In the genomic region with DNA sequence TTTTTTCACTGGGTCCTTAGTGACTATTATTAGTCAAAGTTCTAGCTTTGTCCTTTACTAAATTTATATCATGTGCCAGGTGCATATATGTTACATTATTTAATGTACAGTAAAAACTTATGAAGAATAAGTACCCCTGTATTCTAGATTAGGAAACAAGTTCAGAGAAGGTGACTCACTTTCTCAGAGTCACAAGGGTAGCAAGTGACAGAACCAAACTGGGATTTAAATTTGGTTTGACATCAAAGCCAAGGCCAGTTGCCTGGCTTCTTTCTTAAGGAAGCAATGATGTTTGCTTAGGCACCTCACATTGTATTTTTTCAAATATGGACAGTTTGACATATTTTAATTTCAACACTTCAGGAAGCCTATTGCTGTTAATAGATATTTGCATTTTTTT, we compare ENCODE assay signal across 12 cellular contexts. TPM values are rescaled to one million over a fixed set of nuclear protein-coding genes. Genes with fewer than 3 reads are reported as not detected.
DNase-seq lines count a peak whose midpoint lies in the region; ATAC-seq and TF ChIP-seq lines count a peak whose summit lies in the region.
"Had no signal": no experiment of that assay in that cellular context is flagged by ENCODE, and none has a peak within 500 bp of the region (broad histone marks: within the 10 kb centered on the region; RNA-seq: fewer than 3 reads in every experiment).

No MANE protein-coding gene starts in this region.

- CTCF ChIA-PET in WTC11 (lab: Charles Lee): no interaction called here

- no peak for ATAC-seq in activated naive CD8-positive, alpha-beta T cell treated with anti-CD3 and anti-CD28 coated beads, Interleukin-2, amount 10 ng/mL, durations not matched to agents 7 days and 5 days (ENCODE audit: low read depth)
- ATAC-seq in natural killer cell treated with Interleukin-12 subunit alpha and Interleukin-12 subunit beta and Interleukin-15 and Interleukin-18, amount 100 ng/mL, for 72 hours: no peak
- ATAC-seq in WTC11: no peak

- peak overlapping the region; percentile 56 for H3K4me3 Mint-ChIP-seq in activated naive CD8-positive, alpha-beta T cell treated with anti-CD3 and anti-CD28 coated beads, Interleukin-2, amount 10 ng/mL, durations not matched to agents 7 days and 5 days
- H3K4me3 Mint-ChIP-seq in natural killer cell treated with Interleukin-12 subunit alpha and Interleukin-12 subunit beta and Interleukin-15 and Interleukin-18, amount 100 ng/mL, for 72 hours: peak overlapping the region; percentile 97
- H3K4me3 Mint-ChIP-seq in WTC11: no peak overlapping the region; the same call in 1 of the 2 replicates

- DNase-seq in SIG-M5 treated with dmso at 0.1 percent for 504 hours (lab: John Stamatoyannopoulos, UW; ENCODE audit: unreplicated experiment) (peak; percentile 18), SIG-M5 (lab: John Stamatoyannopoulos, UW) (no peak), amygdala (lab: John Stamatoyannopoulos, UW) (no peak), WTC11 (ENCODE audit: low spot score) (no peak)
- DNase-seq in activated naive CD8-positive, alpha-beta T cell treated with anti-CD3 and anti-CD28 coated beads, Interleukin-2, amount 10 ng/mL, durations not matched to agents 7 days and 5 days: no peak
- no peak for DNase-seq in natural killer cell treated with Interleukin-12 subunit alpha and Interleukin-12 subunit beta and Interleukin-15 and Interleukin-18, amount 100 ng/mL, for 72 hours (ENCODE audit: low spot score)
- DNase-seq in stimulated activated CD4-positive, alpha-beta T cell treated with anti-CD3 and anti-CD28 coated beads, Interleukin-15, amount 100 ng/mL, for 24 hours: no peak
- DNase-seq: NCI-H510A, SJCRH30, tibial artery had no signal

- no peaks in the 10 kb centered on the region for H3K27me3 Mint-ChIP-seq in activated naive CD8-positive, alpha-beta T cell treated with anti-CD3 and anti-CD28 coated beads, Interleukin-2, amount 10 ng/mL, durations not matched to agents 7 days and 5 days
- no peaks in the 10 kb centered on the region for H3K27me3 Mint-ChIP-seq in natural killer cell treated with Interleukin-12 subunit alpha and Interleukin-12 subunit beta and Interleukin-15 and Interleukin-18, amount 100 ng/mL, for 72 hours
- H3K27me3 Mint-ChIP-seq in WTC11 (ENCODE audit: low read depth): no peaks in the 10 kb centered on the region

- no peak overlapping the region for H3K27ac Mint-ChIP-seq in activated naive CD8-positive, alpha-beta T cell treated with anti-CD3 and anti-CD28 coated beads, Interleukin-2, amount 10 ng/mL, durations not matched to agents 7 days and 5 days
- peak overlapping the region; percentile 96 to 97 for H3K27ac Mint-ChIP-seq in natural killer cell treated with Interleukin-12 subunit alpha and Interleukin-12 subunit beta and Interleukin-15 and Interleukin-18, amount 100 ng/mL, for 72 hours
- H3K27ac Mint-ChIP-seq in WTC11: no peak overlapping the region

- H3K4me2 ChIP-seq in Loucy (ENCODE audit: low read depth, low read length, poor library complexity, severe bottlenecking): peak overlapping the region; percentile 82

- H3K4me3 ChIP-seq in Loucy (ENCODE audit: low read length, poor library complexity, severe bottlenecking): peak overlapping the region; percentile 96
- H3K4me3 ChIP-seq: SJCRH30 had no signal

- peaks cover 59% of the 10 kb centered on the region for H4K20me1 ChIP-seq in Loucy (ENCODE audit: insufficient read depth, low read length, poor library complexity, severe bottlenecking)

- H3K9me2 ChIP-seq in Loucy (replicated peaks; ENCODE audit: low read depth, low read length): no peaks in the 10 kb centered on the region

- H3K27me3 ChIP-seq in Loucy (ENCODE audit: insufficient read depth, low read length, poor library complexity, severe bottlenecking): no peaks in the 10 kb centered on the region
- H3K27me3 ChIP-seq: SJCRH30, tibial artery had no signal

- H3K9me3 Mint-ChIP-seq in activated naive CD8-positive, alpha-beta T cell treated with anti-CD3 and anti-CD28 coated beads, Interleukin-2, amount 10 ng/mL, durations not matched to agents 7 days and 5 days: no peaks in the 10 kb centered on the region
- peaks cover 3% of the 10 kb centered on the region for H3K9me3 Mint-ChIP-seq in natural killer cell treated with Interleukin-12 subunit alpha and Interleukin-12 subunit beta and Interleukin-15 and Interleukin-18, amount 100 ng/mL, for 72 hours
- H3K9me3 Mint-ChIP-seq in WTC11: no peaks in the 10 kb centered on the region

- H3F3A ChIP-seq in Loucy (ENCODE audit: low read depth): no peaks in the 10 kb centered on the region

- peaks cover 24% of the 10 kb centered on the region for H3K36me3 Mint-ChIP-seq in activated naive CD8-positive, alpha-beta T cell treated with anti-CD3 and anti-CD28 coated beads, Interleukin-2, amount 10 ng/mL, durations not matched to agents 7 days and 5 days
- peaks cover 34% of the 10 kb centered on the region for H3K36me3 Mint-ChIP-seq in natural killer cell treated with Interleukin-12 subunit alpha and Interleukin-12 subunit beta and Interleukin-15 and Interleukin-18, amount 100 ng/mL, for 72 hours
- peaks cover 38% of the 10 kb centered on the region for H3K36me3 Mint-ChIP-seq in WTC11

- H2AFZ ChIP-seq in Loucy (ENCODE audit: low read length): no peak overlapping the region
- H2AFZ ChIP-seq: parathyroid adenoma had no signal

- peak overlapping the region; percentile 97 for H3K9ac ChIP-seq in Loucy (ENCODE audit: low read depth, low read length, poor library complexity, severe bottlenecking)
- H3K9ac ChIP-seq: parathyroid adenoma had no signal

- H3K36me3 ChIP-seq in Loucy (ENCODE audit: insufficient read depth, low read length): peaks cover 21% of the 10 kb centered on the region

- H3K4me1 ChIP-seq in Loucy (ENCODE audit: insufficient read depth, low read length, poor library complexity, severe bottlenecking): peaks cover 38% of the 10 kb centered on the region
- H3K4me1 ChIP-seq: parathyroid adenoma had no signal

- peaks cover 71% of the 10 kb centered on the region for H3K79me2 ChIP-seq in Loucy (ENCODE audit: insufficient read depth, low read length)
- H3K79me2 ChIP-seq: parathyroid adenoma had no signal

- TF ChIP-seq CTCF in Loucy (conservative IDR thresholded peaks at IDR 0.05; ENCODE audit: low read length): no peak
- no peak for TF ChIP-seq CTCF in WTC11 (IDR thresholded peaks at IDR 0.05)

- peaks cover 19% of the 10 kb centered on the region for H3K4me1 Mint-ChIP-seq in activated naive CD8-positive, alpha-beta T cell treated with anti-CD3 and anti-CD28 coated beads, Interleukin-2, amount 10 ng/mL, durations not matched to agents 7 days and 5 days
- peaks cover 30 to 44% of the 10 kb centered on the region in 2 donors for H3K4me1 Mint-ChIP-seq in natural killer cell treated with Interleukin-12 subunit alpha and Interleukin-12 subunit beta and Interleukin-15 and Interleukin-18, amount 100 ng/mL, for 72 hours (ENCODE audit: low read depth in 2 of 2)
- H3K4me1 Mint-ChIP-seq in WTC11: peaks cover 21% of the 10 kb centered on the region

- no peaks in the 10 kb centered on the region for H3K9me3 ChIP-seq in Loucy (ENCODE audit: insufficient read depth, low read depth, low read length)
- H3K9me3 ChIP-seq: SJCRH30, tibial artery had no signal

- POLR2A ChIA-PET in activated naive CD8-positive, alpha-beta T cell treated with anti-CD3 and anti-CD28 coated beads, Interleukin-2, amount 10 ng/mL, durations not matched to agents 7 days and 5 days (lab: Charles Lee): no interaction called here
- POLR2A ChIA-PET in WTC11 (lab: Charles Lee): no interaction called here

TF ChIP-seq in WTC11, 78 proteins besides CTCF, POLR2A, EP300 and RAD21:
- TF ChIP-seq, protein P1, sequence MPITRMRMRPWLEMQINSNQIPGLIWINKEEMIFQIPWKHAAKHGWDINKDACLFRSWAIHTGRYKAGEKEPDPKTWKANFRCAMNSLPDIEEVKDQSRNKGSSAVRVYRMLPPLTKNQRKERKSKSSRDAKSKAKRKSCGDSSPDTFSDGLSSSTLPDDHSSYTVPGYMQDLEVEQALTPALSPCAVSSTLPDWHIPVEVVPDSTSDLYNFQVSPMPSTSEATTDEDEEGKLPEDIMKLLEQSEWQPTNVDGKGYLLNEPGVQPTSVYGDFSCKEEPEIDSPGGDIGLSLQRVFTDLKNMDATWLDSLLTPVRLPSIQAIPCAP (CRISPR knock-in tag; IDR thresholded peaks at IDR 0.05): no peak
- no peak for TF ChIP-seq GABPB1 (CRISPR knock-in tag; IDR thresholded peaks at IDR 0.05)
- TF ChIP-seq, protein P2, sequence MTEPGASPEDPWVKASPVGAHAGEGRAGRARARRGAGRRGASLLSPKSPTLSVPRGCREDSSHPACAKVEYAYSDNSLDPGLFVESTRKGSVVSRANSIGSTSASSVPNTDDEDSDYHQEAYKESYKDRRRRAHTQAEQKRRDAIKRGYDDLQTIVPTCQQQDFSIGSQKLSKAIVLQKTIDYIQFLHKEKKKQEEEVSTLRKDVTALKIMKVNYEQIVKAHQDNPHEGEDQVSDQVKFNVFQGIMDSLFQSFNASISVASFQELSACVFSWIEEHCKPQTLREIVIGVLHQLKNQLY (CRISPR knock-in tag; IDR thresholded peaks at IDR 0.05): no peak
- no peak for TF ChIP-seq NR3C1 (CRISPR knock-in tag; conservative IDR thresholded peaks at IDR 0.05; ENCODE audit: low read depth)
TF ChIP-seq in WTC11: peak in this region for 0.

RNA-seq across cellular contexts. Expression of gene LSM8, which starts 2.5 kb away (rescaled TPM):
- 10 to 100 TPM; 48.4 to 56.7 TPM for total RNA-seq in activated naive CD8-positive, alpha-beta T cell treated with anti-CD3 and anti-CD28 coated beads, Interleukin-2, amount 10 ng/mL, durations not matched to agents 7 days and 5 days
- 10 to 100 TPM; 37.3 to 48.0 TPM for total RNA-seq in natural killer cell treated with Interleukin-12 subunit alpha and Interleukin-12 subunit beta and Interleukin-15 and Interleukin-18, amount 100 ng/mL, for 72 hours
- 39.9 to 48.2 TPM (median 45.1 TPM) in 3 replicates for total RNA-seq in WTC11 (2021)

RNA-seq across cellular contexts. Expression of gene ANKRD7, which starts 38.0 kb away (rescaled TPM):
- total RNA-seq in activated naive CD8-positive, alpha-beta T cell treated with anti-CD3 and anti-CD28 coated beads, Interleukin-2, amount 10 ng/mL, durations not matched to agents 7 days and 5 days: 1 to 10 TPM in 1 of 2 experiments, not detected in 1; 1.2 TPM
- not detected for total RNA-seq in natural killer cell treated with Interleukin-12 subunit alpha and Interleukin-12 subunit beta and Interleukin-15 and Interleukin-18, amount 100 ng/mL, for 72 hours
- total RNA-seq in WTC11 (2021): 1.7 to 3.5 TPM (median 1.9 TPM) in 3 replicates

Comparison
In these comparisons a context has a peak if more than half of its experiments do, and no peak if none do; other contexts are left out.
1. H3K27ac Mint-ChIP-seq: peak in natural killer cell treated with Interleukin-12 subunit alpha and Interleukin-12 subunit beta and Interleukin-15 and Interleukin-18, amount 100 ng/mL, for 72 hours (2 of 2); none in activated naive CD8-positive, alpha-beta T cell treated with anti-CD3 and anti-CD28 coated beads, Interleukin-2, amount 10 ng/mL, durations not matched to agents 7 days and 5 days (single experiment) and WTC11 (single experiment).